Comparison of ENCODE assay signal across 1 cellular context in the genomic region with DNA sequence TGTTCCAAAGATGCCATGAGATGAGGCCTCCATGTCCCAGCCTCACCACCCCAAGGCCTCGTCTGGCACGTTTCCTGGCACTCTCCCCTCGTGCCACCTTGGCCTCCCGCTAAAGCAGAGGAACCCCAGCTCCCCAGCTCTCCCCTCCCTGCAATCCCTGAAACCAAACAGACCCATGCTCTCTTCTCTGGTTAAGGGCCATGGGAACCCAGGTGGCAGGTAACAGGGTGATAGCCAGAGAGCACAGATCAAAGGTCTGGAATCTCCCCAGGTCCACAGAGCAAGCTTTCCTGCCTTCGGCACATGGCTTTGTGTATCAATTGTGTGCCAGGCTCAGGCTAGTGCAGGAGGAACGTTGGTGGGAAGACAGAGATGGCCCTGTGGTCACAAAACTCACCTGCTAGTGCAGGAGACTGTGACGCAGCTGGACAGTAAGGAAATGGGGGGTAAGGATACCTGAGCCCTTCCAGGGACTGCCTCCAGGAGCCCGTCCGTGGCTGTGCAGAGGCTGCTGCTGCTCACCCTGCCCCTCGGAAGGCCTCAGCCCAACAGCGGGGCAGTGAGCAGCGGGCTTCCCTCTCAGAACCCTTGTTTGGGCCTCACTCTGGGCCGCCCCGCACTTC.
TF ChIP-seq lines count a peak whose summit lies in the region.

No MANE protein-coding gene starts in this region.

TF ChIP-seq in liver, 16 proteins besides CTCF, POLR2A, EP300 and RAD21 (continued from another document):
- TF ChIP-seq FOXA1 (IDR thresholded peaks at IDR 0.05), result no peak
- TF ChIP-seq NR2F2 (IDR thresholded peaks at IDR 0.05), result no peak
- TF ChIP-seq, protein P1, sequence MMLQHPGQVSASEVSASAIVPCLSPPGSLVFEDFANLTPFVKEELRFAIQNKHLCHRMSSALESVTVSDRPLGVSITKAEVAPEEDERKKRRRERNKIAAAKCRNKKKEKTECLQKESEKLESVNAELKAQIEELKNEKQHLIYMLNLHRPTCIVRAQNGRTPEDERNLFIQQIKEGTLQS (IDR thresholded peaks at IDR 0.05), result no peak
- TF ChIP-seq TAF1 (conservative IDR thresholded peaks at IDR 0.05), result no peak
